1 cellular context compared by ENCODE assay signal in the genomic region with DNA sequence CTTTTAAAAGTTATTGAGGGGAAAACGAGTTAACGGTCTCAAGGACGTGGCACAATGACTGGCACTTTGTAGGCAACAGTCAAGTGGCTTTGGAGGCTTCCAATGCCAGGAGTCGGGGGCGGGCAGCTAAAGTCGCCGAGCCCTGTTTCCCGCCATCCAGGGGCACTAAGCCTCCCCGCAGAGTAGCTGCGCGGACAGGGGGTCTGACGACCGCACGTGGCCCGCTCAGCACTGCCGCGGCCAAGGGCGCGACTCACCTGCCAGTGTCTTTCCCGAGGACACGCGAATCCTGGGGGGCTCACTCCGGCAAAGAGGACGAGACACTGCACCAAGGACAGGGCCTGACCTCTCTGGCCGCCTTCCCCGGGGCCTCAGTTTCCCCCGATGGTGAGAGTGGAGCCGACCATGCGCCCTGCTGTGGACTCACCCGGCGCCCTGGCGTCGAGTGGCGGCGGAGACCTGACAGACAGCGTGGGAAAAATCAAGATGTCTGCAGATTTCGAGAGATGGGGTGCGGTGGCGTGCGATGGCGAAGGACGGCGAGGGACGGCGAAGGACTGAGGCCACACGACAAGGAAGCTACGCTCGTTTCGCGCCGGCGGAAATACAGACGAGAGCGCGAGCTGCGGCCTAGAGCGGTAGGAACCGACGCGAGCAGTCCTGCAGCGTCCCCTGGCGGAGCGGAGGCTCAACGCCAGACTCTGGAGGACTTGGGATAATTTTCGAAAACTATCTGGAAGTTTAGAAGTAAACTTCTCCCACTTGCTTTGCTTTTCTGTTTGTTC.
A peak's percentile ranks its signal among the peaks of the same experiment; 100 is the strongest.
TF ChIP-seq lines count a peak whose summit lies in the region.

Gene SNHG17, minus strand, starts transcription at position 559 of the 785 bp plus-strand sequence.

TF ChIP-seq in GM23338, 12 proteins besides CTCF, POLR2A, EP300 and RAD21 (continued from another document):
- TF ChIP-seq ZNF462 (CRISPR knock-in tag; IDR thresholded peaks at IDR 0.05) (no peak), REST (IDR thresholded peaks at IDR 0.05; ENCODE audit: unreplicated experiment) (peak; percentile 43), CREB1 (CRISPR knock-in tag; IDR thresholded peaks at IDR 0.05; ENCODE audit: low read depth) (peak; percentile 93), ZNF114 (CRISPR knock-in tag; IDR thresholded peaks at IDR 0.05) (no peak), NANOG (IDR thresholded peaks at IDR 0.05; ENCODE audit: borderline replicate concordance) (no peak), EZH2 (IDR thresholded peaks at IDR 0.05; ENCODE audit: low read depth, unreplicated experiment) (no peak)
